1 cellular context compared by ENCODE assay signal in genomic region chr19:11558881-11559828, GRCh38.
TF ChIP-seq lines count a peak whose summit lies in the region.

ELOF1 (minus strand) TSS chr19:11559230; CDS start chr19:11554347, 4,883 bp downstream.

TF ChIP-seq in HepG2, 621 proteins besides CTCF, POLR2A, EP300 and RAD21 (continued from another document and continues in another):
- TF ChIP-seq, protein P1, sequence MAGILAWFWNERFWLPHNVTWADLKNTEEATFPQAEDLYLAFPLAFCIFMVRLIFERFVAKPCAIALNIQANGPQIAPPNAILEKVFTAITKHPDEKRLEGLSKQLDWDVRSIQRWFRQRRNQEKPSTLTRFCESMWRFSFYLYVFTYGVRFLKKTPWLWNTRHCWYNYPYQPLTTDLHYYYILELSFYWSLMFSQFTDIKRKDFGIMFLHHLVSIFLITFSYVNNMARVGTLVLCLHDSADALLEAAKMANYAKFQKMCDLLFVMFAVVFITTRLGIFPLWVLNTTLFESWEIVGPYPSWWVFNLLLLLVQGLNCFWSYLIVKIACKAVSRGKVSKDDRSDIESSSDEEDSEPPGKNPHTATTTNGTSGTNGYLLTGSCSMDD (CRISPR knock-in tag; IDR thresholded peaks at IDR 0.05), result no peak
- TF ChIP-seq SP1 (IDR thresholded peaks at IDR 0.05) (no peak), SP1 (CRISPR knock-in tag; IDR thresholded peaks at IDR 0.05) (no peak), ZNF720 (CRISPR knock-in tag; IDR thresholded peaks at IDR 0.05) (no peak), CBX2 (IDR thresholded peaks at IDR 0.05; ENCODE audit: low read depth, low read length) (no peak), CBX2 (CRISPR knock-in tag; IDR thresholded peaks at IDR 0.05; ENCODE audit: low read depth) (no peak), ZFP36L2 (CRISPR knock-in tag; IDR thresholded peaks at IDR 0.05) (no peak), ZNF234 (CRISPR knock-in tag; conservative IDR thresholded peaks at IDR 0.05) (no peak), KDM5B (CRISPR knock-in tag; IDR thresholded peaks at IDR 0.05; ENCODE audit: borderline replicate concordance) (peak; percentile 54), ZNF792 (CRISPR knock-in tag; IDR thresholded peaks at IDR 0.05) (peak; percentile 62; the same call in 1 of the 2 replicates), SPEN (CRISPR knock-in tag; IDR thresholded peaks at IDR 0.05; ENCODE audit: low read depth) (peak; percentile 48; the same call in 1 of the 2 replicates), DR1 (CRISPR knock-in tag; IDR thresholded peaks at IDR 0.05) (peak; percentile 89), RORA (CRISPR knock-in tag; IDR thresholded peaks at IDR 0.05) (no peak), RBM22 (optimal IDR thresholded peaks at IDR 0.05; ENCODE audit: low read length) (peak; percentile 21), ZFP37 (CRISPR knock-in tag; IDR thresholded peaks at IDR 0.05; ENCODE audit: borderline replicate concordance) (0 out of 2 replicates have a peak, but pooled peaks have one; percentile 17), SAP130 (CRISPR knock-in tag; IDR thresholded peaks at IDR 0.05; ENCODE audit: low read depth) (peak; percentile 93), NONO (IDR thresholded peaks at IDR 0.05) (no peak), NONO (CRISPR knock-in tag; conservative IDR thresholded peaks at IDR 0.05) (no peak), FOSL1 (CRISPR knock-in tag; IDR thresholded peaks at IDR 0.05; ENCODE audit: borderline replicate concordance) (no peak), GTF3A (CRISPR knock-in tag; conservative IDR thresholded peaks at IDR 0.05) (peak; percentile 72; the same call in 1 of the 2 replicates), MZF1 (CRISPR knock-in tag; IDR thresholded peaks at IDR 0.05; ENCODE audit: borderline replicate concordance) (no peak), XBP1 (CRISPR knock-in tag; IDR thresholded peaks at IDR 0.05) (no peak), KAT8 (CRISPR knock-in tag; IDR thresholded peaks at IDR 0.05) (peak; percentile 92), TARDBP (CRISPR knock-in tag; IDR thresholded peaks at IDR 0.05) (no peak), BCLAF1 (IDR thresholded peaks at IDR 0.05) (no peak), ZNF552 (CRISPR knock-in tag; IDR thresholded peaks at IDR 0.05; ENCODE audit: borderline replicate concordance) (no peak), ZNF572 (CRISPR knock-in tag; IDR thresholded peaks at IDR 0.05) (0 out of 2 replicates have a peak, but pooled peaks have one; percentile 60), IKZF5 (CRISPR knock-in tag; IDR thresholded peaks at IDR 0.05) (no peak), PRDM4 (CRISPR knock-in tag; IDR thresholded peaks at IDR 0.05; ENCODE audit: borderline replicate concordance) (no peak), ARHGAP35 (CRISPR knock-in tag; IDR thresholded peaks at IDR 0.05; ENCODE audit: borderline replicate concordance) (no peak), FOSL2 (CRISPR knock-in tag; IDR thresholded peaks at IDR 0.05) (no peak), HOXA5 (CRISPR knock-in tag; IDR thresholded peaks at IDR 0.05) (peak; percentile 29; the same call in 1 of the 2 replicates), HOXD1 (CRISPR knock-in tag; IDR thresholded peaks at IDR 0.05) (no peak), KLF11 (CRISPR knock-in tag; IDR thresholded peaks at IDR 0.05) (0 out of 2 replicates have a peak, but pooled peaks have one; percentile 51), ZNF530 (CRISPR knock-in tag; IDR thresholded peaks at IDR 0.05; ENCODE audit: low read depth) (no peak), FOXJ3 (CRISPR knock-in tag; IDR thresholded peaks at IDR 0.05; ENCODE audit: borderline replicate concordance) (no peak), ELK4 (CRISPR knock-in tag; IDR thresholded peaks at IDR 0.05; ENCODE audit: borderline replicate concordance) (no peak), ELF1 (CRISPR knock-in tag; IDR thresholded peaks at IDR 0.05) (peak; percentile 80), ZBTB3 (CRISPR knock-in tag; IDR thresholded peaks at IDR 0.05; ENCODE audit: borderline replicate concordance, low read depth) (no peak), ZNF547 (CRISPR knock-in tag; IDR thresholded peaks at IDR 0.05) (peak; percentile 43; the same call in 1 of the 2 replicates), SALL1 (CRISPR knock-in tag; IDR thresholded peaks at IDR 0.05) (peak; percentile 58), JARID2 (CRISPR knock-in tag; IDR thresholded peaks at IDR 0.05; ENCODE audit: insufficient replicate concordance) (no peak), ZNF513 (CRISPR knock-in tag; conservative IDR thresholded peaks at IDR 0.05) (no peak), RXRB (CRISPR knock-in tag; IDR thresholded peaks at IDR 0.05; ENCODE audit: borderline replicate concordance) (peak; percentile 23; the same call in 1 of the 2 replicates), ZNF883 (CRISPR knock-in tag; IDR thresholded peaks at IDR 0.05; ENCODE audit: not compliant biosample characterization) (peak; percentile 7), NFE2L1 (CRISPR knock-in tag; IDR thresholded peaks at IDR 0.05; ENCODE audit: borderline replicate concordance) (no peak), ZNF292 (CRISPR knock-in tag; IDR thresholded peaks at IDR 0.05; ENCODE audit: borderline replicate concordance, low read depth) (peak; percentile 20; the same call in 1 of the 2 replicates), MEF2D (CRISPR knock-in tag; IDR thresholded peaks at IDR 0.05) (peak; percentile 70; the same call in 1 of the 2 replicates), ZNF615 (CRISPR knock-in tag; IDR thresholded peaks at IDR 0.05; ENCODE audit: borderline replicate concordance) (no peak), ESRRA (CRISPR knock-in tag; IDR thresholded peaks at IDR 0.05; ENCODE audit: low read depth) (0 out of 2 replicates have a peak, but pooled peaks have one; percentile 19)
- TF ChIP-seq, protein P2, sequence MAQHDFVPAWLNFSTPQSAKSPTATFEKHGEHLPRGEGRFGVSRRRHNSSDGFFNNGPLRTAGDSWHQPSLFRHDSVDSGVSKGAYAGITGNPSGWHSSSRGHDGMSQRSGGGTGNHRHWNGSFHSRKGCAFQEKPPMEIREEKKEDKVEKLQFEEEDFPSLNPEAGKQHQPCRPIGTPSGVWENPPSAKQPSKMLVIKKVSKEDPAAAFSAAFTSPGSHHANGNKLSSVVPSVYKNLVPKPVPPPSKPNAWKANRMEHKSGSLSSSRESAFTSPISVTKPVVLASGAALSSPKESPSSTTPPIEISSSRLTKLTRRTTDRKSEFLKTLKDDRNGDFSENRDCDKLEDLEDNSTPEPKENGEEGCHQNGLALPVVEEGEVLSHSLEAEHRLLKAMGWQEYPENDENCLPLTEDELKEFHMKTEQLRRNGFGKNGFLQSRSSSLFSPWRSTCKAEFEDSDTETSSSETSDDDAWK (CRISPR knock-in tag; IDR thresholded peaks at IDR 0.05), result no peak
- TF ChIP-seq, protein P3, sequence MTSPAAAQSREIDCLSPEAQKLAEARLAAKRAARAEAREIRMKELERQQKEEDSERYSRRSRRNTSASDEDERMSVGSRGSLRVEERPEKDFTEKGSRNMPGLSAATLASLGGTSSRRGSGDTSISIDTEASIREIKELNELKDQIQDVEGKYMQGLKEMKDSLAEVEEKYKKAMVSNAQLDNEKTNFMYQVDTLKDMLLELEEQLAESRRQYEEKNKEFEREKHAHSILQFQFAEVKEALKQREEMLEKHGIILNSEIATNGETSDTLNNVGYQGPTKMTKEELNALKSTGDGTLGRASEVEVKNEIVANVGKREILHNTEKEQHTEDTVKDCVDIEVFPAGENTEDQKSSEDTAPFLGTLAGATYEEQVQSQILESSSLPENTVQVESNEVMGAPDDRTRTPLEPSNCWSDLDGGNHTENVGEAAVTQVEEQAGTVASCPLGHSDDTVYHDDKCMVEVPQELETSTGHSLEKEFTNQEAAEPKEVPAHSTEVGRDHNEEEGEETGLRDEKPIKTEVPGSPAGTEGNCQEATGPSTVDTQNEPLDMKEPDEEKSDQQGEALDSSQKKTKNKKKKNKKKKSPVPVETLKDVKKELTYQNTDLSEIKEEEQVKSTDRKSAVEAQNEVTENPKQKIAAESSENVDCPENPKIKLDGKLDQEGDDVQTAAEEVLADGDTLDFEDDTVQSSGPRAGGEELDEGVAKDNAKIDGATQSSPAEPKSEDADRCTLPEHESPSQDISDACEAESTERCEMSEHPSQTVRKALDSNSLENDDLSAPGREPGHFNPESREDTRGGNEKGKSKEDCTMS (CRISPR knock-in tag; conservative IDR thresholded peaks at IDR 0.05), result no peak
- TF ChIP-seq, protein P4, sequence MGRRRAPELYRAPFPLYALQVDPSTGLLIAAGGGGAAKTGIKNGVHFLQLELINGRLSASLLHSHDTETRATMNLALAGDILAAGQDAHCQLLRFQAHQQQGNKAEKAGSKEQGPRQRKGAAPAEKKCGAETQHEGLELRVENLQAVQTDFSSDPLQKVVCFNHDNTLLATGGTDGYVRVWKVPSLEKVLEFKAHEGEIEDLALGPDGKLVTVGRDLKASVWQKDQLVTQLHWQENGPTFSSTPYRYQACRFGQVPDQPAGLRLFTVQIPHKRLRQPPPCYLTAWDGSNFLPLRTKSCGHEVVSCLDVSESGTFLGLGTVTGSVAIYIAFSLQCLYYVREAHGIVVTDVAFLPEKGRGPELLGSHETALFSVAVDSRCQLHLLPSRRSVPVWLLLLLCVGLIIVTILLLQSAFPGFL (CRISPR knock-in tag; IDR thresholded peaks at IDR 0.05), result no peak
- TF ChIP-seq, protein P5, sequence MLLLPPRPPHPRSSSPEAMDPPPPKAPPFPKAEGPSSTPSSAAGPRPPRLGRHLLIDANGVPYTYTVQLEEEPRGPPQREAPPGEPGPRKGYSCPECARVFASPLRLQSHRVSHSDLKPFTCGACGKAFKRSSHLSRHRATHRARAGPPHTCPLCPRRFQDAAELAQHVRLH (CRISPR knock-in tag; IDR thresholded peaks at IDR 0.05; ENCODE audit: borderline replicate concordance, low read depth), result no peak
- TF ChIP-seq, protein P6, sequence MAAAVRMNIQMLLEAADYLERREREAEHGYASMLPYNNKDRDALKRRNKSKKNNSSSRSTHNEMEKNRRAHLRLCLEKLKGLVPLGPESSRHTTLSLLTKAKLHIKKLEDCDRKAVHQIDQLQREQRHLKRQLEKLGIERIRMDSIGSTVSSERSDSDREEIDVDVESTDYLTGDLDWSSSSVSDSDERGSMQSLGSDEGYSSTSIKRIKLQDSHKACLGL (CRISPR knock-in tag; IDR thresholded peaks at IDR 0.05), result 0 out of 2 replicates have a peak, but pooled peaks have one; percentile 45
